1 cellular context compared by ENCODE assay signal in genomic region chr15:67832031-67832551, GRCh38.
TF ChIP-seq lines count a peak whose summit lies in the region.

No MANE protein-coding gene starts in this region.

TF ChIP-seq in K562, 482 proteins besides CTCF, POLR2A, EP300 and RAD21 (continued from another document):
- TF ChIP-seq ZMIZ1 (IDR thresholded peaks at IDR 0.05; ENCODE audit: low read depth in 2 of 2, low read length in 2 of 2): no peak
- no peak for TF ChIP-seq SMARCA4 (IDR thresholded peaks at IDR 0.05)
- TF ChIP-seq BRF1 (IDR thresholded peaks at IDR 0.05; ENCODE audit: borderline replicate concordance, extremely low read depth, insufficient read length): no peak
- no peak for TF ChIP-seq CREM (IDR thresholded peaks at IDR 0.05; ENCODE audit: low read depth)
- TF ChIP-seq ZNF282 (CRISPR knock-in tag; IDR thresholded peaks at IDR 0.05): no peak
- no peak for TF ChIP-seq SRSF3 (IDR thresholded peaks at IDR 0.05; ENCODE audit: insufficient read depth, low read length)
- TF ChIP-seq GABPA (tag; conservative IDR thresholded peaks at IDR 0.05; ENCODE audit: low read depth): no peak
